ENCODE assay signal across 4 cellular contexts in genomic region chr1:47157957-47158356, GRCh38. TPM values are rescaled to one million over a fixed set of nuclear protein-coding genes. Genes with fewer than 3 reads are reported as not detected.
"Had no signal": no experiment of that assay in that cellular context is flagged by ENCODE, and none has a peak within 500 bp of the region (broad histone marks: within the 10 kb centered on the region; RNA-seq: fewer than 3 reads in every experiment).

No MANE protein-coding gene starts in this region.

RNA-seq across cellular contexts. Expression of gene CYP4A22, which starts 20.7 kb away (rescaled TPM):
- total RNA-seq: LHCN-M2, M059J, MCF 10A, NCI-H460 had no signal

RNA-seq across cellular contexts. Expression of gene PDZK1IP1, which starts 31.9 kb away (rescaled TPM):
- total RNA-seq: LHCN-M2, NCI-H460 had no signal
